1 cellular context compared by ENCODE assay signal in the genomic region with DNA sequence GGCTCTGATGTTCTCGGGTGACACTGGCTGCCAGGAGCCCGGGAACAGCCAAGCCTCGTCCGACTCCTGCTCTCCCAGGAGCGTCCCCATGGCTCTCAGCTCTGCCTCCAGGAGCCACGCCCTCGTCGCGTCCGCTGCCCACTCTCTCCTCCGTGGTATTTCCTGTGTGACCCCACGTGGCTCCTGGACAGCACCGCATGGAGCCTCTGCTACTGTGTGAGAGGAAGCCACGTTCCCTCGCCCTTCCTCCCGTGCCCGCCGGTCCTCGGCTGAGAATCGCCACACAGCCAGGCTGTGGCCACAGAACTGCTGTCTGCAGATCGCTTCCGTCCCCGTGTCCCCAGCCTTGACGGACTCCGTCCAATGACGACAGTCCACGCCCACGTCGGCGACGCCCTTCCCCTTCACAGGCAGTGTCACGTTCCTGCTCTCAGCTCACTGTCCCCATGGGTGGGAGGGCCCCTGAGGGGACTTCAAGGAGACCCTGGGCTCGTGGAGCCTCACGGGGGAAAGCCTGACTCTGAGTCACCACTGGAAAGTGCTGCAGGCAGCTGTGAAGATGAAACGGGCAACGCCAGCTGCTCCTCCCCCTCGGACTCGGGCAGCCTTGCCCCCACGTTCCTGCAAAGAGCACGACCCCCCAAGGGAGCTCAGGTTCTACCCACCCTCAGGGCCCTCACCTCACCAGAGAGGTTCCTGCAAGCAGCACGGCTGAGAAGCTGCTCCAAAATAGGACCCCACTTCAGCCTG.
TF ChIP-seq lines count a peak whose summit lies in the region.

No MANE protein-coding gene starts in this region.

TF ChIP-seq in HEK293, 187 proteins besides CTCF, POLR2A, EP300 and RAD21 (continued from another document):
- TF ChIP-seq, protein P1, sequence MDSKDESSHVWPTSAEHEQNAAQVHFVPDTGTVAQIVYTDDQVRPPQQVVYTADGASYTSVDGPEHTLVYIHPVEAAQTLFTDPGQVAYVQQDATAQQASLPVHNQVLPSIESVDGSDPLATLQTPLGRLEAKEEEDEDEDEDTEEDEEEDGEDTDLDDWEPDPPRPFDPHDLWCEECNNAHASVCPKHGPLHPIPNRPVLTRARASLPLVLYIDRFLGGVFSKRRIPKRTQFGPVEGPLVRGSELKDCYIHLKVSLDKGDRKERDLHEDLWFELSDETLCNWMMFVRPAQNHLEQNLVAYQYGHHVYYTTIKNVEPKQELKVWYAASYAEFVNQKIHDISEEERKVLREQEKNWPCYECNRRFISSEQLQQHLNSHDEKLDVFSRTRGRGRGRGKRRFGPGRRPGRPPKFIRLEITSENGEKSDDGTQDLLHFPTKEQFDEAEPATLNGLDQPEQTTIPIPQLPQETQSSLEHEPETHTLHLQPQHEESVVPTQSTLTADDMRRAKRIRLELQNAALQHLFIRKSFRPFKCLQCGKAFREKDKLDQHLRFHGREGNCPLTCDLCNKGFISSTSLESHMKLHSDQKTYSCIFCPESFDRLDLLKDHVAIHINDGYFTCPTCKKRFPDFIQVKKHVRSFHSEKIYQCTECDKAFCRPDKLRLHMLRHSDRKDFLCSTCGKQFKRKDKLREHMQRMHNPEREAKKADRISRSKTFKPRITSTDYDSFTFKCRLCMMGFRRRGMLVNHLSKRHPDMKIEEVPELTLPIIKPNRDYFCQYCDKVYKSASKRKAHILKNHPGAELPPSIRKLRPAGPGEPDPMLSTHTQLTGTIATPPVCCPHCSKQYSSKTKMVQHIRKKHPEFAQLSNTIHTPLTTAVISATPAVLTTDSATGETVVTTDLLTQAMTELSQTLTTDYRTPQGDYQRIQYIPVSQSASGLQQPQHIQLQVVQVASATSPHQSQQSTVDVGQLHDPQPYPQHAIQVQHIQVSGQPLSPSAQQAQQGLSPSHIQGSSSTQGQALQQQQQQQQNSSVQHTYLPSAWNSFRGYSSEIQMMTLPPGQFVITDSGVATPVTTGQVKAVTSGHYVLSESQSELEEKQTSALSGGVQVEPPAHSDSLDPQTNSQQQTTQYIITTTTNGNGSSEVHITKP (tag by site-specific recombination; IDR thresholded peaks at IDR 0.05) = peak; percentile 22; the same call in 1 of the 2 replicates
- peak; percentile 70 for TF ChIP-seq SP3 (tag by site-specific recombination; IDR thresholded peaks at IDR 0.05)
- TF ChIP-seq ZNF76 (tag by site-specific recombination; IDR thresholded peaks at IDR 0.05; ENCODE audit: borderline replicate concordance, low read depth) = peak; percentile 60; the same call in 1 of the 2 replicates
- no peak for TF ChIP-seq YY2 (tag by site-specific recombination; IDR thresholded peaks at IDR 0.05)
- TF ChIP-seq, protein P2, sequence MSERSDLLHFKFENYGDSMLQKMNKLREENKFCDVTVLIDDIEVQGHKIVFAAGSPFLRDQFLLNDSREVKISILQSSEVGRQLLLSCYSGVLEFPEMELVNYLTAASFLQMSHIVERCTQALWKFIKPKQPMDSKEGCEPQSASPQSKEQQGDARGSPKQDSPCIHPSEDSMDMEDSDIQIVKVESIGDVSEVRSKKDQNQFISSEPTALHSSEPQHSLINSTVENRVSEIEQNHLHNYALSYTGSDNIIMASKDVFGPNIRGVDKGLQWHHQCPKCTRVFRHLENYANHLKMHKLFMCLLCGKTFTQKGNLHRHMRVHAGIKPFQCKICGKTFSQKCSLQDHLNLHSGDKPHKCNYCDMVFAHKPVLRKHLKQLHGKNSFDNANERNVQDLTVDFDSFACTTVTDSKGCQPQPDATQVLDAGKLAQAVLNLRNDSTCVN (tag by site-specific recombination; optimal IDR thresholded peaks at IDR 0.05) = peak; percentile 50
- no peak for TF ChIP-seq OVOL3 (tag by site-specific recombination; IDR thresholded peaks at IDR 0.05)
- no peak for TF ChIP-seq SETDB1 (IDR thresholded peaks at IDR 0.05; ENCODE audit: insufficient read length, low read length)
- peak; percentile 83 for TF ChIP-seq SP2 (tag by site-specific recombination; IDR thresholded peaks at IDR 0.05)
- no peak for TF ChIP-seq ZNF701 (tag by site-specific recombination; IDR thresholded peaks at IDR 0.05)
- TF ChIP-seq PRDM1 (tag by site-specific recombination; IDR thresholded peaks at IDR 0.05) = peak; percentile 36; the same call in 1 of the 2 replicates
- TF ChIP-seq KLF9 (tag by site-specific recombination; IDR thresholded peaks at IDR 0.05; ENCODE audit: low read depth) = no peak; the same call in 1 of the 2 replicates
- TF ChIP-seq MEIS1 (CRISPR knock-in tag; IDR thresholded peaks at IDR 0.05; ENCODE audit: borderline replicate concordance) = no peak
- TF ChIP-seq ZIC2 (tag by site-specific recombination; IDR thresholded peaks at IDR 0.05) = peak; percentile 93
- TF ChIP-seq ZNF558 (tag by site-specific recombination; IDR thresholded peaks at IDR 0.05) = no peak
- no peak for TF ChIP-seq ZNF510 (tag by site-specific recombination; IDR thresholded peaks at IDR 0.05; ENCODE audit: insufficient replicate concordance)
- peak; percentile 87 for TF ChIP-seq ZNF341 (tag by site-specific recombination; IDR thresholded peaks at IDR 0.05; ENCODE audit: low read depth)
- TF ChIP-seq ZNF155 (tag by site-specific recombination; IDR thresholded peaks at IDR 0.05) = no peak
- no peak for TF ChIP-seq ZNF416 (tag by site-specific recombination; IDR thresholded peaks at IDR 0.05)
- TF ChIP-seq ZNF777 (tag by site-specific recombination; IDR thresholded peaks at IDR 0.05; ENCODE audit: borderline replicate concordance) = peak; percentile 93; the same call in 1 of the 2 replicates
- TF ChIP-seq, protein P3, sequence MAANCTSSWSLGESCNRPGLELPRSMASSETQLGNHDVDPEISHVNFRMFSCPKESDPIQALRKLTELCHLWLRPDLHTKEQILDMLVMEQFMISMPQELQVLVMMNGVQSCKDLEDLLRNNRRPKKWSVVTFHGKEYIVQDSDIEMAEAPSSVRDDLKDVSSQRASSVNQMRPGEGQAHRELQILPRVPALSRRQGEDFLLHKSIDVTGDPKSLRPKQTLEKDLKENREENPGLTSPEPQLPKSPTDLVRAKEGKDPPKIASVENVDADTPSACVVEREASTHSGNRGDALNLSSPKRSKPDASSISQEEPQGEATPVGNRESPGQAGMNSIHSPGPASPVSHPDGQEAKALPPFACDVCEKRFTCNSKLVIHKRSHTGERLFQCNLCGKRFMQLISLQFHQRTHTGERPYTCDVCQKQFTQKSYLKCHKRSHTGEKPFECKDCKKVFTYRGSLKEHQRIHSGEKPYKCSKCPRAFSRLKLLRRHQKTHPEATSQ (tag by site-specific recombination; IDR thresholded peaks at IDR 0.05) = no peak
- TF ChIP-seq, protein P4, sequence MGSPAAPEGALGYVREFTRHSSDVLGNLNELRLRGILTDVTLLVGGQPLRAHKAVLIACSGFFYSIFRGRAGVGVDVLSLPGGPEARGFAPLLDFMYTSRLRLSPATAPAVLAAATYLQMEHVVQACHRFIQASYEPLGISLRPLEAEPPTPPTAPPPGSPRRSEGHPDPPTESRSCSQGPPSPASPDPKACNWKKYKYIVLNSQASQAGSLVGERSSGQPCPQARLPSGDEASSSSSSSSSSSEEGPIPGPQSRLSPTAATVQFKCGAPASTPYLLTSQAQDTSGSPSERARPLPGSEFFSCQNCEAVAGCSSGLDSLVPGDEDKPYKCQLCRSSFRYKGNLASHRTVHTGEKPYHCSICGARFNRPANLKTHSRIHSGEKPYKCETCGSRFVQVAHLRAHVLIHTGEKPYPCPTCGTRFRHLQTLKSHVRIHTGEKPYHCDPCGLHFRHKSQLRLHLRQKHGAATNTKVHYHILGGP (tag by site-specific recombination; IDR thresholded peaks at IDR 0.05) = no peak
- TF ChIP-seq ZNF335 (tag by site-specific recombination; conservative IDR thresholded peaks at IDR 0.05) = peak; percentile 86
- TF ChIP-seq, protein P5, sequence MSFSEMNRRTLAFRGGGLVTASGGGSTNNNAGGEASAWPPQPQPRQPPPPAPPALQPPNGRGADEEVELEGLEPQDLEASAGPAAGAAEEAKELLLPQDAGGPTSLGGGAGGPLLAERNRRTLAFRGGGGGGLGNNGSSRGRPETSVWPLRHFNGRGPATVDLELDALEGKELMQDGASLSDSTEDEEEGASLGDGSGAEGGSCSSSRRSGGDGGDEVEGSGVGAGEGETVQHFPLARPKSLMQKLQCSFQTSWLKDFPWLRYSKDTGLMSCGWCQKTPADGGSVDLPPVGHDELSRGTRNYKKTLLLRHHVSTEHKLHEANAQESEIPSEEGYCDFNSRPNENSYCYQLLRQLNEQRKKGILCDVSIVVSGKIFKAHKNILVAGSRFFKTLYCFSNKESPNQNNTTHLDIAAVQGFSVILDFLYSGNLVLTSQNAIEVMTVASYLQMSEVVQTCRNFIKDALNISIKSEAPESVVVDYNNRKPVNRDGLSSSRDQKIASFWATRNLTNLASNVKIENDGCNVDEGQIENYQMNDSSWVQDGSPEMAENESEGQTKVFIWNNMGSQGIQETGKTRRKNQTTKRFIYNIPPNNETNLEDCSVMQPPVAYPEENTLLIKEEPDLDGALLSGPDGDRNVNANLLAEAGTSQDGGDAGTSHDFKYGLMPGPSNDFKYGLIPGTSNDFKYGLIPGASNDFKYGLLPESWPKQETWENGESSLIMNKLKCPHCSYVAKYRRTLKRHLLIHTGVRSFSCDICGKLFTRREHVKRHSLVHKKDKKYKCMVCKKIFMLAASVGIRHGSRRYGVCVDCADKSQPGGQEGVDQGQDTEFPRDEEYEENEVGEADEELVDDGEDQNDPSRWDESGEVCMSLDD (tag by site-specific recombination; IDR thresholded peaks at IDR 0.05) = 0 out of 2 replicates have a peak, but pooled peaks have one; percentile 37
- TF ChIP-seq ZNF677 (tag by site-specific recombination; IDR thresholded peaks at IDR 0.05) = no peak
- no peak for TF ChIP-seq ZNF747 (tag by site-specific recombination; IDR thresholded peaks at IDR 0.05)
- peak; percentile 44; the same call in 1 of the 2 replicates for TF ChIP-seq ZNF629 (tag by site-specific recombination; IDR thresholded peaks at IDR 0.05)
- peak; percentile 56 for TF ChIP-seq SP7 (tag by site-specific recombination; IDR thresholded peaks at IDR 0.05)
- TF ChIP-seq, protein P6, sequence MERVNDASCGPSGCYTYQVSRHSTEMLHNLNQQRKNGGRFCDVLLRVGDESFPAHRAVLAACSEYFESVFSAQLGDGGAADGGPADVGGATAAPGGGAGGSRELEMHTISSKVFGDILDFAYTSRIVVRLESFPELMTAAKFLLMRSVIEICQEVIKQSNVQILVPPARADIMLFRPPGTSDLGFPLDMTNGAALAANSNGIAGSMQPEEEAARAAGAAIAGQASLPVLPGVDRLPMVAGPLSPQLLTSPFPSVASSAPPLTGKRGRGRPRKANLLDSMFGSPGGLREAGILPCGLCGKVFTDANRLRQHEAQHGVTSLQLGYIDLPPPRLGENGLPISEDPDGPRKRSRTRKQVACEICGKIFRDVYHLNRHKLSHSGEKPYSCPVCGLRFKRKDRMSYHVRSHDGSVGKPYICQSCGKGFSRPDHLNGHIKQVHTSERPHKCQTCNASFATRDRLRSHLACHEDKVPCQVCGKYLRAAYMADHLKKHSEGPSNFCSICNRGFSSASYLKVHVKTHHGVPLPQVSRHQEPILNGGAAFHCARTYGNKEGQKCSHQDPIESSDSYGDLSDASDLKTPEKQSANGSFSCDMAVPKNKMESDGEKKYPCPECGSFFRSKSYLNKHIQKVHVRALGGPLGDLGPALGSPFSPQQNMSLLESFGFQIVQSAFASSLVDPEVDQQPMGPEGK (tag by site-specific recombination; IDR thresholded peaks at IDR 0.05) = peak; percentile 67; the same call in 1 of the 2 replicates
- TF ChIP-seq ZNF600 (tag by site-specific recombination; IDR thresholded peaks at IDR 0.05) = peak; percentile 42; the same call in 1 of the 2 replicates
- TF ChIP-seq ZBTB17 (tag by site-specific recombination; IDR thresholded peaks at IDR 0.05) = peak; percentile 84
- no peak for TF ChIP-seq ZNF48 (tag by site-specific recombination; IDR thresholded peaks at IDR 0.05)
- TF ChIP-seq, protein P7, sequence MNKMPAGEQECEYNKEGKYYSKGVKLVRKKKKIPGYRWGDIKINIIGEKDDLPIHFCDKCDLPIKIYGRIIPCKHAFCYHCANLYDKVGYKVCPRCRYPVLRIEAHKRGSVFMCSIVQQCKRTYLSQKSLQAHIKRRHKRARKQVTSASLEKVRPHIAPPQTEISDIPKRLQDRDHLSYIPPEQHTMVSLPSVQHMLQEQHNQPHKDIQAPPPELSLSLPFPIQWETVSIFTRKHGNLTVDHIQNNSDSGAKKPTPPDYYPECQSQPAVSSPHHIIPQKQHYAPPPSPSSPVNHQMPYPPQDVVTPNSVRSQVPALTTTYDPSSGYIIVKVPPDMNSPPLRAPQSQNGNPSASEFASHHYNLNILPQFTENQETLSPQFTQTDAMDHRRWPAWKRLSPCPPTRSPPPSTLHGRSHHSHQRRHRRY (tag by site-specific recombination; IDR thresholded peaks at IDR 0.05) = no peak
- no peak for TF ChIP-seq ZNF555 (tag by site-specific recombination; conservative IDR thresholded peaks at IDR 0.05)
- peak; percentile 43; the same call in 1 of the 2 replicates for TF ChIP-seq ZNF394 (tag by site-specific recombination; IDR thresholded peaks at IDR 0.05; ENCODE audit: borderline replicate concordance)
- TF ChIP-seq KLF1 (tag by site-specific recombination; IDR thresholded peaks at IDR 0.05) = peak; percentile 85
- TF ChIP-seq ZNF544 (tag by site-specific recombination; IDR thresholded peaks at IDR 0.05) = no peak
- 0 out of 2 replicates have a peak, but pooled peaks have one; percentile 20 for TF ChIP-seq ZEB2 (tag by site-specific recombination; IDR thresholded peaks at IDR 0.05)
- TF ChIP-seq RBAK (tag by site-specific recombination; IDR thresholded peaks at IDR 0.05) = no peak
- TF ChIP-seq, protein P8, sequence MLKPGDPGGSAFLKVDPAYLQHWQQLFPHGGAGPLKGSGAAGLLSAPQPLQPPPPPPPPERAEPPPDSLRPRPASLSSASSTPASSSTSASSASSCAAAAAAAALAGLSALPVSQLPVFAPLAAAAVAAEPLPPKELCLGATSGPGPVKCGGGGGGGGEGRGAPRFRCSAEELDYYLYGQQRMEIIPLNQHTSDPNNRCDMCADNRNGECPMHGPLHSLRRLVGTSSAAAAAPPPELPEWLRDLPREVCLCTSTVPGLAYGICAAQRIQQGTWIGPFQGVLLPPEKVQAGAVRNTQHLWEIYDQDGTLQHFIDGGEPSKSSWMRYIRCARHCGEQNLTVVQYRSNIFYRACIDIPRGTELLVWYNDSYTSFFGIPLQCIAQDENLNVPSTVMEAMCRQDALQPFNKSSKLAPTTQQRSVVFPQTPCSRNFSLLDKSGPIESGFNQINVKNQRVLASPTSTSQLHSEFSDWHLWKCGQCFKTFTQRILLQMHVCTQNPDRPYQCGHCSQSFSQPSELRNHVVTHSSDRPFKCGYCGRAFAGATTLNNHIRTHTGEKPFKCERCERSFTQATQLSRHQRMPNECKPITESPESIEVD (tag by site-specific recombination; IDR thresholded peaks at IDR 0.05) = no peak
- TF ChIP-seq ZNF624 (tag by site-specific recombination; IDR thresholded peaks at IDR 0.05) = no peak
- TF ChIP-seq KLF7 (tag by site-specific recombination; IDR thresholded peaks at IDR 0.05; ENCODE audit: borderline replicate concordance) = peak; percentile 56; the same call in 1 of the 2 replicates
- no peak for TF ChIP-seq ZNF404 (tag by site-specific recombination; IDR thresholded peaks at IDR 0.05)
- TF ChIP-seq, protein P9, sequence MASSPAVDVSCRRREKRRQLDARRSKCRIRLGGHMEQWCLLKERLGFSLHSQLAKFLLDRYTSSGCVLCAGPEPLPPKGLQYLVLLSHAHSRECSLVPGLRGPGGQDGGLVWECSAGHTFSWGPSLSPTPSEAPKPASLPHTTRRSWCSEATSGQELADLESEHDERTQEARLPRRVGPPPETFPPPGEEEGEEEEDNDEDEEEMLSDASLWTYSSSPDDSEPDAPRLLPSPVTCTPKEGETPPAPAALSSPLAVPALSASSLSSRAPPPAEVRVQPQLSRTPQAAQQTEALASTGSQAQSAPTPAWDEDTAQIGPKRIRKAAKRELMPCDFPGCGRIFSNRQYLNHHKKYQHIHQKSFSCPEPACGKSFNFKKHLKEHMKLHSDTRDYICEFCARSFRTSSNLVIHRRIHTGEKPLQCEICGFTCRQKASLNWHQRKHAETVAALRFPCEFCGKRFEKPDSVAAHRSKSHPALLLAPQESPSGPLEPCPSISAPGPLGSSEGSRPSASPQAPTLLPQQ (tag by site-specific recombination; IDR thresholded peaks at IDR 0.05) = 0 out of 2 replicates have a peak, but pooled peaks have one; percentile 35
